In genomic region chr14:105602799-105603763, GRCh38 we compare ENCODE assay signal across 2 cellular contexts.
TF ChIP-seq lines count a peak whose summit lies in the region.

No MANE protein-coding gene starts in this region.

TF ChIP-seq in HCT116, 20 proteins besides CTCF, POLR2A, EP300 and RAD21 (continued from another document):
- no peak for TF ChIP-seq REST (IDR thresholded peaks at IDR 0.05; ENCODE audit: low read depth)
- no peak for TF ChIP-seq SIN3A (IDR thresholded peaks at IDR 0.05; ENCODE audit: low read depth)
- no peak for TF ChIP-seq ZBTB33 (IDR thresholded peaks at IDR 0.05; ENCODE audit: extremely low read depth, insufficient replicate concordance, low read length)
- TF ChIP-seq EGR1 (IDR thresholded peaks at IDR 0.05; ENCODE audit: low read depth), result no peak
- no peak for TF ChIP-seq ZNF274 (IDR thresholded peaks at IDR 0.05; ENCODE audit: low read depth, low read length)
- no peak for TF ChIP-seq MAX (IDR thresholded peaks at IDR 0.05)
- no peak for TF ChIP-seq YY1 (IDR thresholded peaks at IDR 0.05; ENCODE audit: extremely low read depth, insufficient replicate concordance, low read depth, low read length)
- no peak for TF ChIP-seq ZFX (IDR thresholded peaks at IDR 0.05)
- no peak for TF ChIP-seq TCF7L2 (IDR thresholded peaks at IDR 0.05; ENCODE audit: borderline replicate concordance, extremely low read depth, insufficient read depth, insufficient read length)
- TF ChIP-seq EZH2phosphoT487 (IDR thresholded peaks at IDR 0.05; ENCODE audit: borderline replicate concordance), result no peak
- TF ChIP-seq EZH2 (IDR thresholded peaks at IDR 0.05), result no peak
- no peak for TF ChIP-seq CBX3 (IDR thresholded peaks at IDR 0.05; ENCODE audit: low read depth)
- TF ChIP-seq ELF1 (IDR thresholded peaks at IDR 0.05; ENCODE audit: borderline replicate concordance, low read depth), result no peak
TF ChIP-seq in HCT116: peak in this region for 0.

TF ChIP-seq in K562, 482 proteins besides CTCF, POLR2A, EP300 and RAD21 (continued from another document):
- peak; percentile 65 for TF ChIP-seq THRA (IDR thresholded peaks at IDR 0.05)
- no peak for TF ChIP-seq FOXP1 (CRISPR knock-in tag; IDR thresholded peaks at IDR 0.05)
